ENCODE assay signal across 9 cellular contexts in the genomic region with DNA sequence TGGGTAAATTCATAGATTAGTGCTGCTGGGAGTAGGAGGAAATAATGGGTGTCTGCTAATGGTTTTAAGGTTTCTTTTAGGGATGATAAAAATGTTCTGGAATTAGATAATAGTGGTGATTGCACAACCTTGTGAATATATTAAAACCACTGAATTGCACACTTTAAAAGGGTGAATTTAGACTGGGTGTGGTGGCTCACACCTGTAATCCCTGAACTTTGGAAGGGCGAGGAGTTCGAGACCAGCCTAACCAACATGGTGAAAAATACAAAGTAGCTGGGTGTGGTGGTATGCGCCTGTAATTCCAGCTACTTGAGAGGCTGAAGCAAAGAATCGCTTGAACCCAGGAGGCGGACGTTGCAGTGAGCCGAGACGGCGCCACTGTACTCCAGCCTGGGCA. TPM values are rescaled to one million over a fixed set of nuclear protein-coding genes. Genes with fewer than 3 reads are reported as not detected.
A peak's percentile ranks its signal among the peaks of the same experiment; 100 is the strongest.
DNase-seq lines count a peak whose midpoint lies in the region; ATAC-seq and TF ChIP-seq lines count a peak whose summit lies in the region.
"Had no signal": no experiment of that assay in that cellular context is flagged by ENCODE, and none has a peak within 500 bp of the region (broad histone marks: within the 10 kb centered on the region; RNA-seq: fewer than 3 reads in every experiment).

No MANE protein-coding gene starts in this region.

- H3K4me3 Mint-ChIP-seq in activated CD4-positive, alpha-beta memory T cell treated with anti-CD3 and anti-CD28 coated beads for 36 hours: peak overlapping the region; percentile 97

- H3K27ac ChIP-seq in HL-60 (replicated peaks) (peak overlapping the region; percentile 91), hepatocyte (peak overlapping the region; percentile 92), smooth muscle cell (ENCODE audit: low read depth) (peak overlapping the region; percentile 88)

- CTCF ChIA-PET in activated CD4-positive, alpha-beta memory T cell treated with anti-CD3 and anti-CD28 coated beads for 36 hours (lab: Charles Lee): interaction anchor here (1.2 to 2.1 kb wide), 3 partner anchors 198 to 506 kb away, joined by 4 to 21 read pairs (median 8); no protein-coding TSS in a partner anchor

- no peak for ATAC-seq in GM21737 (IDR thresholded peaks at IDR 0.05; ENCODE audit: unreplicated experiment)

- H3K36me3 Mint-ChIP-seq in activated CD4-positive, alpha-beta memory T cell treated with anti-CD3 and anti-CD28 coated beads for 36 hours: peaks cover 4% of the 10 kb centered on the region

- H3K79me2 ChIP-seq in hepatocyte (peaks cover 53% of the 10 kb centered on the region), smooth muscle cell (ENCODE audit: low read depth) (peaks cover 21% of the 10 kb centered on the region)

- no peaks in the 10 kb centered on the region for H3K27me3 ChIP-seq in HL-60 (ENCODE audit: insufficient read depth, poor library complexity, severe bottlenecking)
- no peaks in the 10 kb centered on the region for H3K27me3 ChIP-seq in hepatocyte
- H3K27me3 ChIP-seq in smooth muscle cell (ENCODE audit: low read depth): no peaks in the 10 kb centered on the region

- POLR2A ChIA-PET in activated CD4-positive, alpha-beta memory T cell treated with anti-CD3 and anti-CD28 coated beads for 36 hours (lab: Charles Lee): interaction anchor here (1.9 kb wide), 2 partner anchors 42 to 644 kb away, joined by 7 to 8 read pairs; no protein-coding TSS in a partner anchor

- peak overlapping the region; percentile 60 for H2AFZ ChIP-seq in hepatocyte
- no peak overlapping the region for H2AFZ ChIP-seq in smooth muscle cell (ENCODE audit: low read depth)

- peaks cover 15% of the 10 kb centered on the region for H3K4me1 ChIP-seq in hepatocyte (ENCODE audit: insufficient read depth)
- peaks cover 6% of the 10 kb centered on the region for H3K4me1 ChIP-seq in smooth muscle cell (ENCODE audit: low read depth)

- intact Hi-C loops in activated CD4-positive, alpha-beta memory T cell treated with anti-CD3 and anti-CD28 coated beads for 36 hours (cut with micrococcal nuclease): loop anchor here (2.0 to 5.0 kb wide), 3 partner anchors 149 to 379 kb away; no protein-coding TSS in a partner anchor

- no peaks in the 10 kb centered on the region for H3K9me3 Mint-ChIP-seq in activated CD4-positive, alpha-beta memory T cell treated with anti-CD3 and anti-CD28 coated beads for 36 hours

- no peaks in the 10 kb centered on the region for H4K20me1 ChIP-seq in hepatocyte (ENCODE audit: insufficient read depth, poor library complexity, severe bottlenecking)
- no peaks in the 10 kb centered on the region for H4K20me1 ChIP-seq in smooth muscle cell (ENCODE audit: low read depth)

- H3K9ac ChIP-seq in smooth muscle cell (ENCODE audit: low read depth): no peak overlapping the region

- H3K4me2 ChIP-seq in hepatocyte (peak overlapping the region; percentile 91), smooth muscle cell (peak overlapping the region; percentile 89)

- no peaks in the 10 kb centered on the region for H3K36me3 ChIP-seq in hepatocyte (replicated peaks; ENCODE audit: insufficient read depth, low read depth)
- H3K36me3 ChIP-seq in smooth muscle cell (ENCODE audit: low read depth): no peaks in the 10 kb centered on the region

- H3K4me3 ChIP-seq in HL-60 (replicated peaks; ENCODE audit: insufficient read depth, low read length): peak overlapping the region; percentile 97
- peak overlapping the region; percentile 61 for H3K4me3 ChIP-seq in hepatocyte
- H3K4me3 ChIP-seq in smooth muscle cell: peak overlapping the region; percentile 72

- no peak overlapping the region for H3K27ac Mint-ChIP-seq in activated CD4-positive, alpha-beta memory T cell treated with anti-CD3 and anti-CD28 coated beads for 36 hours

- H3K4me1 Mint-ChIP-seq in activated CD4-positive, alpha-beta memory T cell treated with anti-CD3 and anti-CD28 coated beads for 36 hours (ENCODE audit: low read depth): peaks cover 29% of the 10 kb centered on the region

- H3K9me2 ChIP-seq in hepatocyte (replicated peaks; ENCODE audit: insufficient read depth): no peaks in the 10 kb centered on the region

- 91% methylated on average over 9 of the region's 9 CpGs for WGBS in hepatocyte (ENCODE audit: low lambda C conversion rate, missing lambda C conversion rate)
- 91% methylated on average over 9 of the region's 9 CpGs for WGBS in smooth muscle cell (ENCODE audit: low lambda C conversion rate)

- H3K9me3 ChIP-seq in hepatocyte (ENCODE audit: low read depth): no peaks in the 10 kb centered on the region
- H3K9me3 ChIP-seq in smooth muscle cell (replicated peaks; ENCODE audit: low read depth): no peaks in the 10 kb centered on the region

- H3F3A ChIP-seq in smooth muscle cell (ENCODE audit: low read depth): no peaks in the 10 kb centered on the region

- no peak for TF ChIP-seq CTCF in HL-60 (IDR thresholded peaks at IDR 0.05; ENCODE audit: insufficient read depth, low read length)
- TF ChIP-seq CTCF in hepatocyte (IDR thresholded peaks at IDR 0.05; ENCODE audit: poor library complexity): no peak
- no peak for TF ChIP-seq CTCF in smooth muscle cell (IDR thresholded peaks at IDR 0.05; ENCODE audit: borderline replicate concordance, insufficient read depth, poor library complexity, severe bottlenecking)

- H3K27me3 Mint-ChIP-seq in activated CD4-positive, alpha-beta memory T cell treated with anti-CD3 and anti-CD28 coated beads for 36 hours: no peaks in the 10 kb centered on the region

- DNase-seq in HL-60 (ENCODE audit: low read depth in 1 of 2, low spot score in 1 of 2) (no peak), hepatocyte (ENCODE audit: low spot score) (no peak), smooth muscle cell (lab: John Stamatoyannopoulos, UW; ENCODE audit: unreplicated experiment) (no peak), middle frontal gyrus (ENCODE audit: extremely low spot score, low spot score) (no peak)
- DNase-seq in activated CD4-positive, alpha-beta memory T cell treated with anti-CD3 and anti-CD28 coated beads for 36 hours: no peak
- no peak for DNase-seq in effector CD8-positive, alpha-beta T cell (lab: John Stamatoyannopoulos, UW)
- DNase-seq in NK-92 treated with Interleukin-12 subunit alpha and Interleukin-12 subunit beta, amount 100 ng/mL, for 24 hours (lab: John Stamatoyannopoulos, UW): no peak
- DNase-seq: SHP77 had no signal

RNA-seq across cellular contexts. Expression of a gene that starts 1.3 kb away (rescaled TPM):
- 10 to 100 TPM in 1 of 2 experiments, 1 to 10 TPM in 1; 9.5 to 14.5 TPM for total RNA-seq in activated CD4-positive, alpha-beta memory T cell treated with anti-CD3 and anti-CD28 coated beads for 36 hours
- 11.8 and 13.4 TPM in 2 replicates for total RNA-seq in hepatocyte
- 6.3 and 6.6 TPM in 2 replicates for polyA plus RNA-seq in hepatocyte
- total RNA-seq in smooth muscle cell: 5.8 and 15.1 TPM in 2 replicates
- polyA plus RNA-seq in smooth muscle cell: 2.8 and 4.4 TPM in 2 replicates

RNA-seq across cellular contexts. Expression of a gene that starts 42.8 kb away (rescaled TPM):
- 10 to 100 TPM; 19.1 to 21.8 TPM for total RNA-seq in activated CD4-positive, alpha-beta memory T cell treated with anti-CD3 and anti-CD28 coated beads for 36 hours
- 23.8 and 29.7 TPM in 2 replicates for total RNA-seq in hepatocyte
- 18.4 and 25.3 TPM in 2 replicates for polyA plus RNA-seq in hepatocyte
- total RNA-seq in smooth muscle cell: 17.6 and 39.2 TPM in 2 replicates
- 13.8 and 22.9 TPM in 2 replicates for polyA plus RNA-seq in smooth muscle cell
